In genomic region chr1:221783437-221783836, GRCh38 we compare ENCODE assay signal across 21 cellular contexts. TPM values are rescaled to one million over a fixed set of nuclear protein-coding genes. Genes with fewer than 3 reads are reported as not detected.
DNase-seq lines count a peak whose midpoint lies in the region; ATAC-seq and TF ChIP-seq lines count a peak whose summit lies in the region.
"Had no signal": no experiment of that assay in that cellular context is flagged by ENCODE, and none has a peak within 500 bp of the region (broad histone marks: within the 10 kb centered on the region; RNA-seq: fewer than 3 reads in every experiment).

No MANE protein-coding gene starts in this region.

- H3K27me3 Mint-ChIP-seq in activated T-cell treated with anti-CD3 and anti-CD28 coated beads, Interleukin-2, amount 50 U/mL, for 24 hours: no peaks in the 10 kb centered on the region
- H3K27me3 Mint-ChIP-seq in activated T-helper 17 cell treated with anti-CD3 and anti-CD28 coated beads, Interleukin-2, amount 50 U/mL, for 72 hours: no peaks in the 10 kb centered on the region
- no peaks in the 10 kb centered on the region for H3K27me3 Mint-ChIP-seq in natural killer cell treated with Interleukin-12 subunit alpha and Interleukin-12 subunit beta and Interleukin-15 and Interleukin-18, amount 100 ng/mL, for 72 hours

- H3K27ac ChIP-seq in adrenal gland: no peak overlapping the region
- H3K27ac ChIP-seq: lower lobe of right lung, SJSA1 had no signal

- H3K36me3 ChIP-seq in adrenal gland (replicated peaks in 1 of 2): no peaks in the 10 kb centered on the region
- H3K36me3 ChIP-seq: lower lobe of right lung, SJSA1 had no signal

- 67 to 81% (median 69%) methylated on average over 6 of the region's 6 CpGs for WGBS in adrenal gland, 4 donors

- DNase-seq in activated T-cell treated with anti-CD3 and anti-CD28 coated beads, Interleukin-2, amount 50 U/mL, for 24 hours: no peak
- no peak for DNase-seq in activated T-cell treated with anti-CD3 and anti-CD28 coated beads, Interleukin-2, amount 50 U/mL, for 48 hours
- DNase-seq in natural killer cell treated with Interleukin-12 subunit alpha and Interleukin-12 subunit beta and Interleukin-15 and Interleukin-18, amount 100 ng/mL, for 72 hours (ENCODE audit: low spot score): no peak
- DNase-seq in H4 (ENCODE audit: low spot score) (no peak), adrenal gland (no peak), GM19240 (ENCODE audit: insufficient read length, low spot score) (no peak)
- DNase-seq: activated CD4-positive, CD25-positive, alpha-beta regulatory T cell treated with anti-CD3 and anti-CD28 coated beads, Interleukin-2, amount 50 U/mL, for 72 hours; DMS79 treated with DMSO at 0.1 percent for 48 hours; endodermal cell; lower lobe of right lung; NCI-H1048; NCI-H2081 treated with DMSO at 0.1 percent for 48 hours; NCI-H524; PC-3; stimulated activated CD4-positive, alpha-beta T cell treated with anti-CD3 and anti-CD28 coated beads, Interleukin-2, amount 100 ng/mL, for 24 hours; T1000 had no signal

- H3K9me3 ChIP-seq in adrenal gland (replicated peaks in 1 of 3): no peaks in the 10 kb centered on the region
- H3K9me3 ChIP-seq: lower lobe of right lung, SJSA1 had no signal

- no peak overlapping the region for H3K27ac Mint-ChIP-seq in activated T-cell treated with anti-CD3 and anti-CD28 coated beads, Interleukin-2, amount 50 U/mL, for 24 hours
- no peak overlapping the region for H3K27ac Mint-ChIP-seq in activated T-helper 17 cell treated with anti-CD3 and anti-CD28 coated beads, Interleukin-2, amount 50 U/mL, for 72 hours
- H3K27ac Mint-ChIP-seq in natural killer cell treated with Interleukin-12 subunit alpha and Interleukin-12 subunit beta and Interleukin-15 and Interleukin-18, amount 100 ng/mL, for 72 hours: peak overlapping the region; percentile 77 to 82
- H3K27ac Mint-ChIP-seq: endodermal cell had no signal

- TF ChIP-seq POLR2A in adrenal gland (IDR thresholded peaks at IDR 0.05): no peak

- H3K4me3 Mint-ChIP-seq in activated T-cell treated with anti-CD3 and anti-CD28 coated beads, Interleukin-2, amount 50 U/mL, for 24 hours: peak overlapping the region; percentile 32
- peak overlapping the region; percentile 56 for H3K4me3 Mint-ChIP-seq in activated T-helper 17 cell treated with anti-CD3 and anti-CD28 coated beads, Interleukin-2, amount 50 U/mL, for 72 hours
- peak overlapping the region; percentile 90 for H3K4me3 Mint-ChIP-seq in natural killer cell treated with Interleukin-12 subunit alpha and Interleukin-12 subunit beta and Interleukin-15 and Interleukin-18, amount 100 ng/mL, for 72 hours
- H3K4me3 Mint-ChIP-seq: endodermal cell had no signal

- no peaks in the 10 kb centered on the region for H3K4me1 ChIP-seq in adrenal gland (replicated peaks in 1 of 2)
- H3K4me1 ChIP-seq: SJSA1 had no signal

- H3K9me3 Mint-ChIP-seq in activated T-cell treated with anti-CD3 and anti-CD28 coated beads, Interleukin-2, amount 50 U/mL, for 24 hours: no peaks in the 10 kb centered on the region
- H3K9me3 Mint-ChIP-seq in activated T-helper 17 cell treated with anti-CD3 and anti-CD28 coated beads, Interleukin-2, amount 50 U/mL, for 72 hours: no peaks in the 10 kb centered on the region
- H3K9me3 Mint-ChIP-seq in natural killer cell treated with Interleukin-12 subunit alpha and Interleukin-12 subunit beta and Interleukin-15 and Interleukin-18, amount 100 ng/mL, for 72 hours: no peaks in the 10 kb centered on the region
- H3K9me3 Mint-ChIP-seq: endodermal cell had no signal

- no peak overlapping the region for H3K4me3 ChIP-seq in adrenal gland
- H3K4me3 ChIP-seq: K562, lower lobe of right lung, SJSA1 had no signal

- peak; percentile 30 for ATAC-seq in GM21423 (IDR thresholded peaks at IDR 0.05; ENCODE audit: unreplicated experiment)
- peak; percentile 54 for ATAC-seq in activated T-helper 17 cell treated with anti-CD3 and anti-CD28 coated beads, Interleukin-2, amount 50 U/mL, for 72 hours (replicated peaks)
- peak; percentile 67 to 69 for ATAC-seq in natural killer cell treated with Interleukin-12 subunit alpha and Interleukin-12 subunit beta and Interleukin-15 and Interleukin-18, amount 100 ng/mL, for 72 hours
- ATAC-seq: HCT116, K562, lower lobe of right lung, PC-3 had no signal

- peaks cover 58% of the 10 kb centered on the region for H3K4me1 Mint-ChIP-seq in activated T-cell treated with anti-CD3 and anti-CD28 coated beads, Interleukin-2, amount 50 U/mL, for 24 hours (ENCODE audit: low read depth)
- peaks cover 40% of the 10 kb centered on the region for H3K4me1 Mint-ChIP-seq in activated T-helper 17 cell treated with anti-CD3 and anti-CD28 coated beads, Interleukin-2, amount 50 U/mL, for 72 hours
- H3K4me1 Mint-ChIP-seq in natural killer cell treated with Interleukin-12 subunit alpha and Interleukin-12 subunit beta and Interleukin-15 and Interleukin-18, amount 100 ng/mL, for 72 hours (ENCODE audit: low read depth in 2 of 2): peaks cover 59 to 63% of the 10 kb centered on the region in 2 donors

- H3K36me3 Mint-ChIP-seq in activated T-cell treated with anti-CD3 and anti-CD28 coated beads, Interleukin-2, amount 50 U/mL, for 24 hours (ENCODE audit: low read depth): no peaks in the 10 kb centered on the region
- no peaks in the 10 kb centered on the region for H3K36me3 Mint-ChIP-seq in activated T-helper 17 cell treated with anti-CD3 and anti-CD28 coated beads, Interleukin-2, amount 50 U/mL, for 72 hours (ENCODE audit: low read depth)
- no peaks in the 10 kb centered on the region for H3K36me3 Mint-ChIP-seq in natural killer cell treated with Interleukin-12 subunit alpha and Interleukin-12 subunit beta and Interleukin-15 and Interleukin-18, amount 100 ng/mL, for 72 hours

- intact Hi-C loops in adrenal gland (cut with DNase I): no loop called here

- H3K27me3 ChIP-seq in adrenal gland: no peaks in the 10 kb centered on the region
- H3K27me3 ChIP-seq: SJSA1 had no signal

- TF ChIP-seq CTCF in adrenal gland (IDR thresholded peaks at IDR 0.05): no peak

RNA-seq across cellular contexts. Expression of gene DUSP10, which starts 41.5 kb away (rescaled TPM):
- 10 to 100 TPM in 1 of 2 donors, 1 to 10 TPM in 1; 8.2 to 11.7 TPM for total RNA-seq in activated T-helper 17 cell treated with anti-CD3 and anti-CD28 coated beads, Interleukin-2, amount 50 U/mL, for 72 hours
- 10 to 100 TPM; 43.3 to 85.2 TPM for total RNA-seq in natural killer cell treated with Interleukin-12 subunit alpha and Interleukin-12 subunit beta and Interleukin-15 and Interleukin-18, amount 100 ng/mL, for 72 hours
- 17.1 and 19.6 TPM in 2 replicates for total RNA-seq in H4 (2014; rRNA removed; shearing (Covaris generic))
- 10 to 100 TPM in 2 of 8 donors, 1 to 10 TPM in 6; 3.7 to 22.1 (median 7.5) TPM for total RNA-seq in adrenal gland
- 1 to 10 TPM; 2.6 to 8.1 (median 5.1) TPM for polyA plus RNA-seq in adrenal gland

Comparison
In these comparisons a context has a peak if more than half of its experiments do, and no peak if none do; other contexts are left out.
1. H3K27ac Mint-ChIP-seq: peak in natural killer cell treated with Interleukin-12 subunit alpha and Interleukin-12 subunit beta and Interleukin-15 and Interleukin-18, amount 100 ng/mL, for 72 hours (2 of 2); none in activated T-cell treated with anti-CD3 and anti-CD28 coated beads, Interleukin-2, amount 50 U/mL, for 24 hours (single experiment) and activated T-helper 17 cell treated with anti-CD3 and anti-CD28 coated beads, Interleukin-2, amount 50 U/mL, for 72 hours (single experiment).
2. H3K4me3 Mint-ChIP-seq: peak in every context shown above with its lines; median percentile 90 in natural killer cell treated with Interleukin-12 subunit alpha and Interleukin-12 subunit beta and Interleukin-15 and Interleukin-18, amount 100 ng/mL, for 72 hours; 56 in activated T-helper 17 cell treated with anti-CD3 and anti-CD28 coated beads, Interleukin-2, amount 50 U/mL, for 72 hours; 32 in activated T-cell treated with anti-CD3 and anti-CD28 coated beads, Interleukin-2, amount 50 U/mL, for 24 hours.
3. Peak in every context shown above with its lines, with median percentiles within 50 percentile points of each other: ATAC-seq.